Comparison of ENCODE assay signal across 28 cellular contexts in genomic region chr2:76998713-76999112, GRCh38.
DNase-seq lines count a peak whose midpoint lies in the region; ATAC-seq, FAIRE-seq and TF ChIP-seq lines count a peak whose summit lies in the region.
"Had no signal": no experiment of that assay in that cellular context is flagged by ENCODE, and none has a peak within 500 bp of the region (broad histone marks: within the 10 kb centered on the region; RNA-seq: fewer than 3 reads in every experiment).

No MANE protein-coding gene starts in this region.

- no peaks in the 10 kb centered on the region for H3K9me2 ChIP-seq in GM23338 (ENCODE audit: insufficient read depth)

- H3K36me3 ChIP-seq in bronchial epithelial cell (ENCODE audit: control insufficient read depth, insufficient read depth, low read length) (no peaks in the 10 kb centered on the region), GM23338 (ENCODE audit: insufficient read depth) (peaks cover 4% of the 10 kb centered on the region; the same call in 1 of the 2 replicates)
- H3K36me3 ChIP-seq: left lung, neural progenitor cell, prostate gland, SJCRH30 had no signal

- H3K27me3 ChIP-seq in bronchial epithelial cell (ENCODE audit: control insufficient read depth, insufficient read depth, low read length), result no peaks in the 10 kb centered on the region
- no peaks in the 10 kb centered on the region for H3K27me3 ChIP-seq in GM23338 (ENCODE audit: insufficient read depth)
- H3K27me3 ChIP-seq: left lung, neural progenitor cell, SJCRH30, testis had no signal

- peak overlapping the region; percentile 43 for H3K27ac Mint-ChIP-seq in activated T-cell treated with anti-CD3 and anti-CD28 coated beads, Interleukin-2, amount 50 U/mL, for 72 hours
- no peak overlapping the region for H3K27ac Mint-ChIP-seq in activated T-cell treated with anti-CD3 and anti-CD28 coated beads, Interleukin-2, amount 50 U/mL, for 24 hours
- no peak overlapping the region for H3K27ac Mint-ChIP-seq in GM23338
- H3K27ac Mint-ChIP-seq: neural progenitor cell; stimulated activated memory B cell treated with anti-CD40 and anti-IgM and Interleukin-4, amounts not matched to agents 10 μg/mL and 1 μg/mL and 100 μg/mL, for 72 hours; T-helper 2 cell treated with Interferon-gamma antibody and Interleukin-4, amounts not matched to agents 5 μg/mL and 100 μg/mL, for 36 hours; WTC11 had no signal

- no peaks in the 10 kb centered on the region for H3K4me1 Mint-ChIP-seq in activated T-cell treated with anti-CD3 and anti-CD28 coated beads, Interleukin-2, amount 50 U/mL, for 72 hours (ENCODE audit: low read depth)
- no peaks in the 10 kb centered on the region for H3K4me1 Mint-ChIP-seq in activated T-cell treated with anti-CD3 and anti-CD28 coated beads, Interleukin-2, amount 50 U/mL, for 24 hours (ENCODE audit: low read depth)
- peaks cover 14% of the 10 kb centered on the region for H3K4me1 Mint-ChIP-seq in GM23338
- H3K4me1 Mint-ChIP-seq: stimulated activated memory B cell treated with anti-CD40 and anti-IgM and Interleukin-4, amounts not matched to agents 10 μg/mL and 1 μg/mL and 100 μg/mL, for 72 hours had no signal

- TF ChIP-seq CTCF in bronchial epithelial cell (IDR thresholded peaks at IDR 0.05; ENCODE audit: insufficient read depth, low read length, severe bottlenecking) (no peak), GM23338 (conservative IDR thresholded peaks at IDR 0.05; ENCODE audit: low read depth in 2 of 2) (no peak)

- no peaks in the 10 kb centered on the region for H3K27me3 Mint-ChIP-seq in activated T-cell treated with anti-CD3 and anti-CD28 coated beads, Interleukin-2, amount 50 U/mL, for 72 hours (ENCODE audit: low read depth)
- no peaks in the 10 kb centered on the region for H3K27me3 Mint-ChIP-seq in activated T-cell treated with anti-CD3 and anti-CD28 coated beads, Interleukin-2, amount 50 U/mL, for 24 hours
- H3K27me3 Mint-ChIP-seq in GM23338 (ENCODE audit: insufficient read depth, low read depth, poor library complexity), result peaks cover 1% of the 10 kb centered on the region
- H3K27me3 Mint-ChIP-seq: stimulated activated memory B cell treated with anti-CD40 and anti-IgM and Interleukin-4, amounts not matched to agents 10 μg/mL and 1 μg/mL and 100 μg/mL, for 72 hours had no signal

- no peak overlapping the region for H3K4me3 ChIP-seq in bronchial epithelial cell (ENCODE audit: low read depth, low read length)
- no peak overlapping the region for H3K4me3 ChIP-seq in GM23338
- H3K4me3 ChIP-seq: left lung, neural progenitor cell, prostate gland, SJCRH30, testis had no signal

- no peaks in the 10 kb centered on the region for H3F3A ChIP-seq in GM23338 (replicated peaks; ENCODE audit: low read depth)

- no peak for ATAC-seq in activated T-cell treated with anti-CD3 and anti-CD28 coated beads, Interleukin-2, amount 50 U/mL, for 72 hours (replicated peaks in 1 of 2)
- no peak for ATAC-seq in GM23338
- ATAC-seq: left lung; stimulated activated memory B cell treated with anti-CD40 and anti-IgM and Interleukin-4, amounts not matched to agents 10 μg/mL and 1 μg/mL and 100 μg/mL, for 72 hours; WTC11 had no signal

- H3K27ac ChIP-seq in GM23338 (ENCODE audit: low read depth), result no peak overlapping the region
- H3K27ac ChIP-seq: left lung, neural progenitor cell, prostate gland, SJCRH30, testis had no signal

- no peak overlapping the region for H3K4me2 ChIP-seq in GM23338
- H3K4me2 ChIP-seq: neural progenitor cell had no signal

- H3K79me2 ChIP-seq in GM23338 (replicated peaks; ENCODE audit: insufficient read depth), result no peaks in the 10 kb centered on the region

- no peaks in the 10 kb centered on the region for H4K20me1 ChIP-seq in GM23338 (replicated peaks; ENCODE audit: insufficient read depth)

- no peak for FAIRE-seq in bronchial epithelial cell (lab: Jason Lieb, UNC)
- FAIRE-seq: G401.6 had no signal

- no peak overlapping the region for H2AFZ ChIP-seq in GM23338
- H2AFZ ChIP-seq: neural progenitor cell had no signal

- no peaks in the 10 kb centered on the region; the same call in 1 of the 2 replicates for H3K4me1 ChIP-seq in GM23338 (ENCODE audit: insufficient read depth)
- H3K4me1 ChIP-seq: left lung, neural progenitor cell, prostate gland, SJCRH30, testis had no signal

- H3K4me3 Mint-ChIP-seq in activated T-cell treated with anti-CD3 and anti-CD28 coated beads, Interleukin-2, amount 50 U/mL, for 72 hours, result no peak overlapping the region
- H3K4me3 Mint-ChIP-seq in activated T-cell treated with anti-CD3 and anti-CD28 coated beads, Interleukin-2, amount 50 U/mL, for 24 hours, result no peak overlapping the region
- no peak overlapping the region for H3K4me3 Mint-ChIP-seq in GM23338
- H3K4me3 Mint-ChIP-seq: neural progenitor cell; stimulated activated memory B cell treated with anti-CD40 and anti-IgM and Interleukin-4, amounts not matched to agents 10 μg/mL and 1 μg/mL and 100 μg/mL, for 72 hours; T-helper 2 cell treated with Interferon-gamma antibody and Interleukin-4, amounts not matched to agents 5 μg/mL and 100 μg/mL, for 36 hours; WTC11 had no signal

- peaks cover 10 to 15% of the 10 kb centered on the region in 2 donors for H3K9me3 Mint-ChIP-seq in activated T-cell treated with anti-CD3 and anti-CD28 coated beads, Interleukin-2, amount 50 U/mL, for 72 hours
- peaks cover 26% of the 10 kb centered on the region for H3K9me3 Mint-ChIP-seq in activated T-cell treated with anti-CD3 and anti-CD28 coated beads, Interleukin-2, amount 50 U/mL, for 24 hours
- H3K9me3 Mint-ChIP-seq in GM23338, result peaks cover 5% of the 10 kb centered on the region; the same call in 2 of the 3 replicates

- H3K36me3 Mint-ChIP-seq in activated T-cell treated with anti-CD3 and anti-CD28 coated beads, Interleukin-2, amount 50 U/mL, for 72 hours (ENCODE audit: insufficient read depth in 2 of 2), result peaks cover 0 to 4% of the 10 kb centered on the region in 2 donors
- no peaks in the 10 kb centered on the region for H3K36me3 Mint-ChIP-seq in activated T-cell treated with anti-CD3 and anti-CD28 coated beads, Interleukin-2, amount 50 U/mL, for 24 hours (ENCODE audit: low read depth)
- H3K36me3 Mint-ChIP-seq in GM23338 (ENCODE audit: low read depth), result peaks cover 5% of the 10 kb centered on the region; the same call in 2 of the 3 replicates
- H3K36me3 Mint-ChIP-seq: stimulated activated memory B cell treated with anti-CD40 and anti-IgM and Interleukin-4, amounts not matched to agents 10 μg/mL and 1 μg/mL and 100 μg/mL, for 72 hours had no signal

- no peak for DNase-seq in activated T-cell treated with anti-CD3 and anti-CD28 coated beads, Interleukin-2, amount 50 U/mL, for 72 hours
- DNase-seq in activated T-cell treated with anti-CD3 and anti-CD28 coated beads, Interleukin-2, amount 50 U/mL, for 24 hours, result no peak
- peak; percentile 76 for DNase-seq in NOMO-1 treated with dmso at 0.1 percent for 144 hours (lab: John Stamatoyannopoulos, UW; ENCODE audit: unreplicated experiment)
- DNase-seq in bronchial epithelial cell (ENCODE audit: low read depth), result peak; percentile 1
- no peak for DNase-seq in GM23338 (ENCODE audit: low spot score)
- no peak for DNase-seq in activated effector memory CD4-positive, alpha-beta T cell treated with Interleukin-2 at 50 U/mL for 16 hours
- DNase-seq in cerebellar nuclear complex (lab: John Stamatoyannopoulos, UW), result no peak
- no peak for DNase-seq in dermis blood vessel endothelial cell
- DNase-seq: activated CD4-positive, alpha-beta T cell treated with anti-CD3 and anti-CD28 coated beads, Interleukin-2, amount 50 U/mL, for 4 hours; activated naive CD4-positive, alpha-beta T cell; amniotic stem cell; C1 segment of cervical spinal cord; effector memory CD4-positive, alpha-beta T cell; GOT3; KG1; left lung; NCI-H1092; NCI-H2081 treated with DMSO at 0.1 percent for 48 hours; NCI-H524 treated with DMSO at 0.1 percent for 48 hours; stimulated activated CD4-positive, alpha-beta T cell treated with anti-CD3 and anti-CD28 coated beads, Interleukin-1b, Interleukin-23, amount 100 ng/mL, for 48 hours; testis had no signal

TF ChIP-seq in GM23338, 12 proteins besides CTCF, POLR2A, EP300 and RAD21 (continues in another document):
- TF ChIP-seq CREB1 (CRISPR knock-in tag; IDR thresholded peaks at IDR 0.05; ENCODE audit: low read depth) (no peak), STAT1 (IDR thresholded peaks at IDR 0.05; ENCODE audit: unreplicated experiment) (no peak), EZH2 (IDR thresholded peaks at IDR 0.05; ENCODE audit: low read depth, unreplicated experiment) (no peak), ZNF114 (CRISPR knock-in tag; IDR thresholded peaks at IDR 0.05) (no peak), ZNF331 (CRISPR knock-in tag; IDR thresholded peaks at IDR 0.05; ENCODE audit: low read depth) (no peak), JUNB (IDR thresholded peaks at IDR 0.05; ENCODE audit: unreplicated experiment) (no peak)

Comparison
In these comparisons a context has a peak if more than half of its experiments do, and no peak if none do; other contexts are left out.
1. DNase-seq: peak in NOMO-1 treated with dmso at 0.1 percent for 144 hours (single experiment) and bronchial epithelial cell (single experiment); none in activated T-cell treated with anti-CD3 and anti-CD28 coated beads, Interleukin-2, amount 50 U/mL, for 72 hours (0 of 2), activated T-cell treated with anti-CD3 and anti-CD28 coated beads, Interleukin-2, amount 50 U/mL, for 24 hours (single experiment), GM23338 (single experiment), activated effector memory CD4-positive, alpha-beta T cell treated with Interleukin-2 at 50 U/mL for 16 hours (single experiment), cerebellar nuclear complex (0 of 2) and dermis blood vessel endothelial cell (single experiment).